Comparison of ENCODE assay signal across 1 cellular context in the genomic region with DNA sequence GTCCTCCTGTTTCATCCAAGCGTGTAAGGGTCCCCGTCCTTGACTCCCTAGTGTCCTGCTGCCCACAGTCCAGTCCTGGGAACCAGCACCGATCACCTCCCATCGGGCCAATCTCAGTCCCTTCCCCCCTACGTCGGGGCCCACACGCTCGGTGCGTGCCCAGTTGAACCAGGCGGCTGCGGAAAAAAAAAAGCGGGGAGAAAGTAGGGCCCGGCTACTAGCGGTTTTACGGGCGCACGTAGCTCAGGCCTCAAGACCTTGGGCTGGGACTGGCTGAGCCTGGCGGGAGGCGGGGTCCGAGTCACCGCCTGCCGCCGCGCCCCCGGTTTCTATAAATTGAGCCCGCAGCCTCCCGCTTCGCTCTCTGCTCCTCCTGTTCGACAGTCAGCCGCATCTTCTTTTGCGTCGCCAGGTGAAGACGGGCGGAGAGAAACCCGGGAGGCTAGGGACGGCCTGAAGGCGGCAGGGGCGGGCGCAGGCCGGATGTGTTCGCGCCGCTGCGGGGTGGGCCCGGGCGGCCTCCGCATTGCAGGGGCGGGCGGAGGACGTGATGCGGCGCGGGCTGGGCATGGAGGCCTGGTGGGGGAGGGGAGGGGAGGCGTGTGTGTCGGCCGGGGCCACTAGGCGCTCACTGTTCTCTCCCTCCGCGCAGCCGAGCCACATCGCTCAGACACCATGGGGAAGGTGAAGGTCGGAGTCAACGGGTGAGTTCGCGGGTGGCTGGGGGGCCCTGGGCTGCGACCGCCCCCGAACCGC.
A peak's percentile ranks its signal among the peaks of the same experiment; 100 is the strongest.
TF ChIP-seq lines count a peak whose summit lies in the region.

GAPDH (plus strand) TSS at position 360 of the 756 bp plus-strand sequence; CDS start at position 676, 316 bp downstream.

TF ChIP-seq in K562, 482 proteins besides CTCF, POLR2A, EP300 and RAD21 (continued from another document):
- TF ChIP-seq ELK3 (CRISPR knock-in tag; IDR thresholded peaks at IDR 0.05): no peak
- TF ChIP-seq NR1H2 (CRISPR knock-in tag; IDR thresholded peaks at IDR 0.05): no peak
- TF ChIP-seq ZNF507 (tag; conservative IDR thresholded peaks at IDR 0.05): no peak
- TF ChIP-seq KDM4B (IDR thresholded peaks at IDR 0.05; ENCODE audit: borderline replicate concordance in 2 of 2, low read depth in 1 of 2): no peak
- TF ChIP-seq MAZ (CRISPR knock-in tag; conservative IDR thresholded peaks at IDR 0.05 in 1 of 2, IDR thresholded peaks at IDR 0.05 in 1 of 2): peak in 1 of 2 experiments; percentile 87; a peak in 3 of 4 replicates
- TF ChIP-seq SIX5 (IDR thresholded peaks at IDR 0.05; ENCODE audit: borderline replicate concordance in 1 of 2, insufficient read depth in 1 of 2, low read depth in 1 of 2, low read length in 2 of 2): no peak
- TF ChIP-seq ETV6 (IDR thresholded peaks at IDR 0.05; ENCODE audit: borderline replicate concordance in 1 of 2, low read depth in 2 of 2, low read length in 1 of 2): no peak
- 0 out of 2 replicates have a peak, but pooled peaks have one; percentile 80 for TF ChIP-seq ETV6 (CRISPR knock-in tag; IDR thresholded peaks at IDR 0.05; ENCODE audit: borderline replicate concordance)
- TF ChIP-seq ZNF586 (CRISPR knock-in tag; conservative IDR thresholded peaks at IDR 0.05): no peak
- TF ChIP-seq NR4A1 (CRISPR knock-in tag; IDR thresholded peaks at IDR 0.05): no peak
- TF ChIP-seq NR4A1 (tag; IDR thresholded peaks at IDR 0.05): no peak
- no peak for TF ChIP-seq FUS (optimal IDR thresholded peaks at IDR 0.05; ENCODE audit: low read depth, low read length)
- no peak for TF ChIP-seq SPI1 (IDR thresholded peaks at IDR 0.05; ENCODE audit: borderline replicate concordance, low read depth, low read length)
- TF ChIP-seq POLR2G (IDR thresholded peaks at IDR 0.05; ENCODE audit: low read depth, low read length): peak; percentile 96
- TF ChIP-seq TCF3 (CRISPR knock-in tag; IDR thresholded peaks at IDR 0.05): no peak
- peak; percentile 95 for TF ChIP-seq RBFOX2 (IDR thresholded peaks at IDR 0.05; ENCODE audit: low read depth, low read length)
- TF ChIP-seq, protein P1, sequence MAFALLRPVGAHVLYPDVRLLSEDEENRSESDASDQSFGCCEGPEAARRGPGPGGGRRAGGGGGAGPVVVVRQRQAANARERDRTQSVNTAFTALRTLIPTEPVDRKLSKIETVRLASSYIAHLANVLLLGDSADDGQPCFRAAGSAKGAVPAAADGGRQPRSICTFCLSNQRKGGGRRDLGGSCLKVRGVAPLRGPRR (CRISPR knock-in tag; IDR thresholded peaks at IDR 0.05): no peak
- no peak for TF ChIP-seq PURB (CRISPR knock-in tag; IDR thresholded peaks at IDR 0.05; ENCODE audit: low read depth)
